In the genomic region with DNA sequence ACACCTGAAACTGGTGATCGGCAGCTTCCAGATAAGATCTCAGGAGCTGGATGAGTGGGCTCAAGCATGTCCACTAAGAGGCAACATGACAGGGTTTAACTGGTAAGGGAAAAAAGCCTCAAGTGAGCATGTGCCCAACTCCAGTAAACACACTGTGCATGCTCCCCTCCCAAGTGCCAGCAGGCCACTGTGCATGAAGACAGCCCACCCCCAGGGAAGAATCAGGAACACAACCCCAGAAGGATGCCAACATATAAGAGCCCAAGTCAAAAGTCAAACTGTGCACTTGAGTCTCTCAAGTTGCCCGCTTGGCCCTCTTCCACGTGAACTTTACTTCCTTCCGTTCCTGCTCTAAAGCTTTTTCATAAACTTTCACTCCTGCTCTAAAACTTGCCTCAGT, we compare ENCODE assay signal across 9 cellular contexts.
"Had no signal": no experiment of that assay in that cellular context is flagged by ENCODE, and none has a peak within 500 bp of the region (broad histone marks: within the 10 kb centered on the region; RNA-seq: fewer than 3 reads in every experiment).

No MANE protein-coding gene starts in this region.

- ATAC-seq: HCT116, K562 had no signal

- H3K27ac ChIP-seq: HL-60 had no signal

- H3K4me3 ChIP-seq: HAP-1, K562 had no signal

- H3K4me3 Mint-ChIP-seq: HFFc6 had no signal

- H3K27ac Mint-ChIP-seq: HFFc6 had no signal

- H3K4me1 ChIP-seq: HAP-1 had no signal

- H3K9me3 ChIP-seq: HAP-1 had no signal

- H3K36me3 ChIP-seq: HAP-1 had no signal

- H3K9me3 Mint-ChIP-seq: HFFc6 had no signal

- FAIRE-seq: K562 had no signal

- DNase-seq: GOT3, H7, HFFc6, IMR-90, KG1 had no signal
